Comparison of ENCODE assay signal across 11 cellular contexts in the genomic region with DNA sequence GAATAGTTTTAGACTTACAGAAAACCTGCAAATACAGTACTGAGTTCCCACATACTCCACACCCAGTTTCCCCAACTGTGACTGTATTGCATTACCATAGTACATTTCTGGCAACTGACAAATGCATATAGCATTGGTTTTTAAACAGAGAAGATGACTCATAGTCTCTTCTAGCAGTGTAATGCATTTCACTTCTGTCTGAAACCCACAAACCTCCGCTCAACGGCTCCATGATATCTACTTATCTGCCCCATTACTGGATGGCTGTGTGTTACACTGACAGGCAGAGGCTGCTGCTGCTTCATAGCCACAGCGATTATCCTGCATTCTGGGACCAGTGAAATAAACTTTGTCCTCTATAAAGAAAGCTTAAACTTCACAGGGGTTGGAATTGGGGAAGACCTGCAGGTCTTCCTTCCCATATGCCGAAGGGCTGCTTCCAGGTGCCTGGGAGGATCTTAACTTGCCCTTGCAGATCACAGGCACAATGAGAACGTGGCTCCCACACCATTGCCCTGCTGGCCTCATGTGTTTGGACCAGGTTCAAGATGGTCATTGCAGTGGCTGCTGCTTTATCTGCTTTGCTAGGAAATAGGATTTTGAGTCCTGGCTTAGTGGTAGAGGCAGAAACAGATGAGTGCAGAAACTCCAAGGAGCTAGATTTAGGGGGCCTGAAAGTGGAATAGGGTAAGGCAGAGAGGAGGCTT.
DNase-seq lines count a peak whose midpoint lies in the region; ATAC-seq, FAIRE-seq and TF ChIP-seq lines count a peak whose summit lies in the region.
"Had no signal": no experiment of that assay in that cellular context is flagged by ENCODE, and none has a peak within 500 bp of the region (broad histone marks: within the 10 kb centered on the region; RNA-seq: fewer than 3 reads in every experiment).

No MANE protein-coding gene starts in this region.

- H3K9me3 ChIP-seq in Peyer's patch: no peaks in the 10 kb centered on the region

- no peak for DNase-seq in activated naive CD4-positive, alpha-beta T cell treated with anti-CD3 and anti-CD28 coated beads, Interleukin-2, amount 50 U/mL, for 72 hours (ENCODE audit: low spot score in 2 of 2)
- no peak for DNase-seq in activated naive CD4-positive, alpha-beta T cell treated with anti-CD3 and anti-CD28 coated beads, Interleukin-2, amount 10 ng/mL, durations not matched to agents 7 days and 5 days
- DNase-seq in urothelium cell line (ENCODE audit: low spot score) (peak; percentile 46), amygdala (lab: John Stamatoyannopoulos, UW) (no peak), Peyer's patch (no peak), globus pallidus (ENCODE audit: low spot score) (no peak)
- DNase-seq: nephron progenitor cell had no signal

- FAIRE-seq in urothelium cell line (lab: Jason Lieb, UNC): no peak

- CTCF ChIA-PET in activated naive CD4-positive, alpha-beta T cell treated with anti-CD3 and anti-CD28 coated beads, Interleukin-2, amount 10 ng/mL, durations not matched to agents 7 days and 5 days (lab: Charles Lee): no interaction called here

- H3K36me3 ChIP-seq in Peyer's patch: no peaks in the 10 kb centered on the region

- H3K4me3 Mint-ChIP-seq in activated naive CD4-positive, alpha-beta T cell treated with anti-CD3 and anti-CD28 coated beads, Interleukin-2, amount 10 ng/mL, durations not matched to agents 7 days and 5 days: no peak overlapping the region
- H3K4me3 Mint-ChIP-seq: activated naive CD4-positive, alpha-beta T cell treated with anti-CD3 and anti-CD28 coated beads, Interleukin-2, amount 50 U/mL, for 24 hours; nephron progenitor cell had no signal

- H3K36me3 Mint-ChIP-seq in activated naive CD4-positive, alpha-beta T cell treated with anti-CD3 and anti-CD28 coated beads, Interleukin-2, amount 50 U/mL, for 72 hours: no peaks in the 10 kb centered on the region
- no peaks in the 10 kb centered on the region for H3K36me3 Mint-ChIP-seq in activated naive CD4-positive, alpha-beta T cell treated with anti-CD3 and anti-CD28 coated beads, Interleukin-2, amount 10 ng/mL, durations not matched to agents 7 days and 5 days
- H3K36me3 Mint-ChIP-seq: activated naive CD4-positive, alpha-beta T cell treated with anti-CD3 and anti-CD28 coated beads, Interleukin-2, amount 50 U/mL, for 24 hours had no signal

- peak; percentile 48 to 73 for ATAC-seq in activated naive CD4-positive, alpha-beta T cell treated with anti-CD3 and anti-CD28 coated beads, Interleukin-2, amount 50 U/mL, for 72 hours
- ATAC-seq in HG03575 (IDR thresholded peaks at IDR 0.05; ENCODE audit: extremely low read depth, insufficient number of reproducible peaks, low FRiP score, unreplicated experiment): peak; percentile 69

- H3K4me3 ChIP-seq in Peyer's patch: no peak overlapping the region

- H3K9me3 Mint-ChIP-seq in activated naive CD4-positive, alpha-beta T cell treated with anti-CD3 and anti-CD28 coated beads, Interleukin-2, amount 50 U/mL, for 72 hours: no peaks in the 10 kb centered on the region
- no peaks in the 10 kb centered on the region for H3K9me3 Mint-ChIP-seq in activated naive CD4-positive, alpha-beta T cell treated with anti-CD3 and anti-CD28 coated beads, Interleukin-2, amount 10 ng/mL, durations not matched to agents 7 days and 5 days
- H3K9me3 Mint-ChIP-seq: activated naive CD4-positive, alpha-beta T cell treated with anti-CD3 and anti-CD28 coated beads, Interleukin-2, amount 50 U/mL, for 24 hours; nephron progenitor cell had no signal

- H3K4me1 Mint-ChIP-seq in activated naive CD4-positive, alpha-beta T cell treated with anti-CD3 and anti-CD28 coated beads, Interleukin-2, amount 10 ng/mL, durations not matched to agents 7 days and 5 days: no peaks in the 10 kb centered on the region
- H3K4me1 Mint-ChIP-seq: activated naive CD4-positive, alpha-beta T cell treated with anti-CD3 and anti-CD28 coated beads, Interleukin-2, amount 50 U/mL, for 24 hours had no signal

- H3K4me1 ChIP-seq in Peyer's patch: no peaks in the 10 kb centered on the region

- H3K27me3 Mint-ChIP-seq in activated naive CD4-positive, alpha-beta T cell treated with anti-CD3 and anti-CD28 coated beads, Interleukin-2, amount 10 ng/mL, durations not matched to agents 7 days and 5 days: no peaks in the 10 kb centered on the region
- H3K27me3 Mint-ChIP-seq: activated naive CD4-positive, alpha-beta T cell treated with anti-CD3 and anti-CD28 coated beads, Interleukin-2, amount 50 U/mL, for 24 hours had no signal

- TF ChIP-seq POLR2A in Peyer's patch (IDR thresholded peaks at IDR 0.05): no peak

- H3K27ac ChIP-seq in VCaP (peak overlapping the region; percentile 100), Peyer's patch (no peak overlapping the region)
- H3K27ac ChIP-seq: KMS-11 had no signal

- H3K27ac Mint-ChIP-seq in activated naive CD4-positive, alpha-beta T cell treated with anti-CD3 and anti-CD28 coated beads, Interleukin-2, amount 50 U/mL, for 72 hours: no peak overlapping the region
- H3K27ac Mint-ChIP-seq in activated naive CD4-positive, alpha-beta T cell treated with anti-CD3 and anti-CD28 coated beads, Interleukin-2, amount 10 ng/mL, durations not matched to agents 7 days and 5 days: no peak overlapping the region
- H3K27ac Mint-ChIP-seq: activated naive CD4-positive, alpha-beta T cell treated with anti-CD3 and anti-CD28 coated beads, Interleukin-2, amount 50 U/mL, for 24 hours; nephron progenitor cell had no signal

- TF ChIP-seq CTCF in VCaP (conservative IDR thresholded peaks at IDR 0.05) (no peak), Peyer's patch (IDR thresholded peaks at IDR 0.05) (no peak)

- no peaks in the 10 kb centered on the region for H3K27me3 ChIP-seq in Peyer's patch
